In genomic region chr17:53234138-53234537, GRCh38 we compare ENCODE assay signal across 11 cellular contexts.
"Had no signal": no experiment of that assay in that cellular context is flagged by ENCODE, and none has a peak within 500 bp of the region (broad histone marks: within the 10 kb centered on the region; RNA-seq: fewer than 3 reads in every experiment).

No MANE protein-coding gene starts in this region.

- DNase-seq: GM23248, GOT3, H7, H9, HCEC 1CT, HFFc6 had no signal

- H3K36me3 ChIP-seq: HAP-1 had no signal

- H3K9ac ChIP-seq: GM23248 had no signal

- H2AFZ ChIP-seq: GM23248, GM23338 had no signal

- H3K9me3 ChIP-seq: HAP-1 had no signal

- H3K4me2 ChIP-seq: GM23338 had no signal

- ATAC-seq: GM23338, HCT116 had no signal

- H3K27ac ChIP-seq: GM23248 had no signal

- FAIRE-seq: H1, H54 had no signal

- H3K4me1 ChIP-seq: HAP-1 had no signal

- H3K4me3 ChIP-seq: GM23248, GM23338, HAP-1 had no signal
